In genomic region chr13:51333826-51334225, GRCh38 we compare ENCODE assay signal across 31 cellular contexts. TPM values are rescaled to one million over a fixed set of nuclear protein-coding genes. Genes with fewer than 3 reads are reported as not detected.
"Had no signal": no experiment of that assay in that cellular context is flagged by ENCODE, and none has a peak within 500 bp of the region (broad histone marks: within the 10 kb centered on the region; RNA-seq: fewer than 3 reads in every experiment).

No MANE protein-coding gene starts in this region.

- H3K4me1 ChIP-seq: stomach, suprapubic skin, testis, thyroid gland, tibial artery, tibial nerve, transverse colon, upper lobe of left lung, upper lobe of right lung, uterus, vagina had no signal

- H3K27ac ChIP-seq: stomach, suprapubic skin, testis, thoracic aorta, thyroid gland, tibial artery, tibial nerve, transverse colon, upper lobe of left lung, upper lobe of right lung, uterus, vagina had no signal

- H3K9me3 ChIP-seq: stomach, suprapubic skin, testis, thoracic aorta, thyroid gland, tibial artery, tibial nerve, transverse colon, upper lobe of left lung, upper lobe of right lung, uterus, vagina had no signal

- DNase-seq: stimulated activated CD4-positive, alpha-beta T cell treated with anti-CD3 and anti-CD28 coated beads, Interleukin-2, amount 100 ng/mL, for 48 hours; stimulated activated CD4-positive, alpha-beta T cell treated with anti-CD3 and anti-CD28 coated beads, Interleukin-4, amount 100 ng/mL, for 1 hour; stimulated activated CD4-positive, alpha-beta T cell treated with anti-CD3 and anti-CD28 coated beads, Interleukin-4, amount 100 ng/mL, for 24 hours; stimulated activated CD4-positive, alpha-beta T cell treated with anti-CD3 and anti-CD28 coated beads, Interleukin-4, amount 100 ng/mL, for 4 hours; stimulated activated CD8-positive, alpha-beta memory T cell treated with anti-CD3 and anti-CD28 coated beads, Interleukin-4, amount 100 ng/mL, for 48 hours; stimulated activated naive B cell treated with anti-CD40 and anti-IgM and Interleukin-4, amounts not matched to agents 10 μg/mL and 1 μg/mL and 100 μg/mL, for 72 hours; stimulated activated naive CD4-positive, alpha-beta T cell; stimulated activated naive CD4-positive, alpha-beta T cell treated with Interleukin-2 at 50 U/mL for 16 hours; stimulated activated naive CD8-positive, alpha-beta T cell treated with anti-CD3 and anti-CD28 coated beads, Interleukin-15, amount 100 ng/mL, for 72 hours; stimulated activated naive CD8-positive, alpha-beta T cell treated with anti-CD3 and anti-CD28 coated beads, Interleukin-15, Interleukin-2, amounts not matched to agents 100 U/mL and 50 U/mL, for 24 hours; stomach; substantia nigra; testis; thyroid gland; tibial artery; transverse colon; trophoblast cell; upper lobe of left lung; upper lobe of right lung; uterus had no signal

- H3K36me3 Mint-ChIP-seq: stimulated activated effector memory CD8-positive, alpha-beta T cell treated with anti-CD3 and anti-CD28 coated beads, Interleukin-12 subunit alpha, Interleukin-12 subunit beta, amount 100 ng/mL, for 72 hours; stimulated activated memory B cell treated with anti-CD40 and anti-IgM and Interleukin-4, amounts not matched to agents 10 μg/mL and 1 μg/mL and 100 μg/mL, for 72 hours; stimulated activated naive B cell treated with anti-CD40 and anti-IgM and Interleukin-4, amounts not matched to agents 10 μg/mL and 1 μg/mL and 100 μg/mL, for 72 hours; type B pancreatic cell had no signal

- H3K9me3 Mint-ChIP-seq: stimulated activated effector memory CD8-positive, alpha-beta T cell treated with anti-CD3 and anti-CD28 coated beads, Interleukin-12 subunit alpha, Interleukin-12 subunit beta, amount 100 ng/mL, for 72 hours; stimulated activated memory B cell treated with anti-CD40 and anti-IgM and Interleukin-4, amounts not matched to agents 10 μg/mL and 1 μg/mL and 100 μg/mL, for 72 hours; stimulated activated naive B cell treated with anti-CD40 and anti-IgM and Interleukin-4, amounts not matched to agents 10 μg/mL and 1 μg/mL and 100 μg/mL, for 72 hours; stimulated activated naive CD8-positive, alpha-beta T cell treated with anti-CD3 and anti-CD28 coated beads, Interleukin-15, amount 100 ng/mL, for 72 hours; stimulated activated naive CD8-positive, alpha-beta T cell treated with anti-CD3 and anti-CD28 coated beads, Interleukin-15, Interleukin-2, amounts not matched to agents 100 ng/mL and 50 ng/mL, for 24 hours; type B pancreatic cell had no signal

- H3K27me3 ChIP-seq: stomach, suprapubic skin, testis, thyroid gland, tibial artery, tibial nerve, transverse colon, upper lobe of left lung, upper lobe of right lung, uterus, vagina had no signal

- H3K27me3 Mint-ChIP-seq: stimulated activated memory B cell treated with anti-CD40 and anti-IgM and Interleukin-4, amounts not matched to agents 10 μg/mL and 1 μg/mL and 100 μg/mL, for 72 hours; stimulated activated naive B cell treated with anti-CD40 and anti-IgM and Interleukin-4, amounts not matched to agents 10 μg/mL and 1 μg/mL and 100 μg/mL, for 72 hours; stimulated activated naive CD8-positive, alpha-beta T cell treated with anti-CD3 and anti-CD28 coated beads, Interleukin-15, amount 100 ng/mL, for 72 hours; stimulated activated naive CD8-positive, alpha-beta T cell treated with anti-CD3 and anti-CD28 coated beads, Interleukin-15, Interleukin-2, amounts not matched to agents 100 ng/mL and 50 ng/mL, for 24 hours had no signal

- H3K27ac Mint-ChIP-seq: stimulated activated effector memory CD8-positive, alpha-beta T cell treated with anti-CD3 and anti-CD28 coated beads, Interleukin-12 subunit alpha, Interleukin-12 subunit beta, amount 100 ng/mL, for 72 hours; stimulated activated memory B cell treated with anti-CD40 and anti-IgM and Interleukin-4, amounts not matched to agents 10 μg/mL and 1 μg/mL and 100 μg/mL, for 72 hours; stimulated activated naive B cell treated with anti-CD40 and anti-IgM and Interleukin-4, amounts not matched to agents 10 μg/mL and 1 μg/mL and 100 μg/mL, for 72 hours; stimulated activated naive CD8-positive, alpha-beta T cell treated with anti-CD3 and anti-CD28 coated beads, Interleukin-15, amount 100 ng/mL, for 72 hours; stimulated activated naive CD8-positive, alpha-beta T cell treated with anti-CD3 and anti-CD28 coated beads, Interleukin-15, Interleukin-2, amounts not matched to agents 100 ng/mL and 50 ng/mL, for 24 hours; type B pancreatic cell had no signal

- H3K4me3 ChIP-seq: stomach, suprapubic skin, testis, thoracic aorta, thyroid gland, tibial artery, tibial nerve, transverse colon, upper lobe of left lung, upper lobe of right lung, uterus, vagina had no signal

- H3K4me3 Mint-ChIP-seq: stimulated activated effector memory CD8-positive, alpha-beta T cell treated with anti-CD3 and anti-CD28 coated beads, Interleukin-12 subunit alpha, Interleukin-12 subunit beta, amount 100 ng/mL, for 72 hours; stimulated activated memory B cell treated with anti-CD40 and anti-IgM and Interleukin-4, amounts not matched to agents 10 μg/mL and 1 μg/mL and 100 μg/mL, for 72 hours; stimulated activated naive B cell treated with anti-CD40 and anti-IgM and Interleukin-4, amounts not matched to agents 10 μg/mL and 1 μg/mL and 100 μg/mL, for 72 hours; stimulated activated naive CD8-positive, alpha-beta T cell treated with anti-CD3 and anti-CD28 coated beads, Interleukin-15, amount 100 ng/mL, for 72 hours; stimulated activated naive CD8-positive, alpha-beta T cell treated with anti-CD3 and anti-CD28 coated beads, Interleukin-15, Interleukin-2, amounts not matched to agents 100 ng/mL and 50 ng/mL, for 24 hours; type B pancreatic cell had no signal

- H3K36me3 ChIP-seq: stomach, suprapubic skin, thoracic aorta, thyroid gland, tibial artery, tibial nerve, transverse colon, upper lobe of left lung, upper lobe of right lung, uterus, vagina had no signal

- FAIRE-seq: urothelium cell line had no signal

RNA-seq across cellular contexts. Expression of gene SERPINE3, which starts 5.7 kb away (rescaled TPM):
- total RNA-seq: subcutaneous adipose tissue, suprapubic skin, thyroid gland, transverse colon, upper lobe of left lung, upper lobe of right lung, vagina had no signal
- polyA plus RNA-seq: stomach, urinary bladder had no signal
